1 cellular context compared by ENCODE assay signal in the genomic region with DNA sequence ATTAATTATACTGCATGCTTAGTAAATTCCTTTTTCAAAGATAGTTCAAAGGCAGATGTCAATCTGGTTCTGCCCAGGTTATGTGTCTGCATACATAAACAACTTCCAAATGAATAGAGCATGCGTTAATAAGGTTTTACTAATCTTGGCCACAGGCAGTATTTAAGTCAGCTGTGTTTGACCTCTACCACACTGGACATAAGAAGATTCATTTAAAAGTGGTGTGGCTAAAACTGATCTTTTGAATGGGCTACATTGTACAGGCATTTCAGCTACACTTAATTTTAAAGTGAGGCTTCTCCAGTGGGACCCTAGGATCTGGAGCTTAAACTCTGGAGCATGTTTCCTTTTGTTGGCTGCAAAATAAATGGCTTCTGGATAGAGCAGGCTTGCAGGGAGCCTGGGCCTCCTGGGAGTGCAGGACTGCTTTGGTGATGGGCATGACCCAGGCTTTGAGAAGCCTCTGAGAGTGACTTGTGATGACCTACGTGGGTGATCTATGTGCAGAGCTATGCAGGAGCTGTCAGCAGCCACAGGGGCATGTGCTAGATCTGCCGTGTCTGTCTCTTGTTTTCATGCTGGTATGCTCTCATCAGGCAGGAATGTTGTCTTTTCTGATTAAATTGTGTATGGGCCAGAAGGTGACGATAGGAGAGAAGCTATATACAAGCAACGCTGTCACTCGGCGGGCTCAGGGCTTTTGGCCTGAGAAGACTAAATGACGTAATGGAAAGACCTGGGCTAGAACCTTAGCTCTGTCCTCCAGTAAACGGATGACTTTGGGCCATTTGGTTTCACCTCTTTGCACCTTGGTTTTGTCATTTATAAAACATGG.
TF ChIP-seq lines count a peak whose summit lies in the region.

No MANE protein-coding gene starts in this region.

TF ChIP-seq in GM23338, 12 proteins besides CTCF, POLR2A, EP300 and RAD21:
- TF ChIP-seq STAT1 (IDR thresholded peaks at IDR 0.05; ENCODE audit: unreplicated experiment): no peak
